Comparison of ENCODE assay signal across 19 cellular contexts in genomic region chr1:176102243-176102642, GRCh38.
A peak's percentile ranks its signal among the peaks of the same experiment; 100 is the strongest.
DNase-seq lines count a peak whose midpoint lies in the region; FAIRE-seq and TF ChIP-seq lines count a peak whose summit lies in the region.
"Had no signal": no experiment of that assay in that cellular context is flagged by ENCODE, and none has a peak within 500 bp of the region (broad histone marks: within the 10 kb centered on the region; RNA-seq: fewer than 3 reads in every experiment).

No MANE protein-coding gene starts in this region.

- H3K27me3 ChIP-seq in small intestine (ENCODE audit: control insufficient read depth in 2 of 2, insufficient read depth in 2 of 2, low read length in 2 of 2): no peaks in the 10 kb centered on the region
- H3K27me3 ChIP-seq: BLaER1 treated with 17β-estradiol and CSF1 and Interleukin-3, amounts not matched to agents 10 nM and 100 nM; left lung; upper lobe of left lung had no signal

- CTCF ChIA-PET in HEK293 (lab: Yijun Ruan, JAX): no interaction called here

- H3K27ac ChIP-seq in HEK293 (ENCODE audit: extremely low read depth, low read depth, low read length): no peak overlapping the region
- no peak overlapping the region for H3K27ac ChIP-seq in small intestine (ENCODE audit: low read depth in 1 of 2, low read length in 1 of 2)
- H3K27ac ChIP-seq: BLaER1 treated with 17β-estradiol and CSF1 and Interleukin-3, amounts not matched to agents 10 nM and 100 nM; KMS-11; left lung; upper lobe of left lung had no signal

- no peaks in the 10 kb centered on the region for H3K9me3 ChIP-seq in HEK293 (ENCODE audit: control insufficient read depth, insufficient read depth, low read depth, low read length)
- peaks cover 2% of the 10 kb centered on the region for H3K9me3 ChIP-seq in small intestine (ENCODE audit: control insufficient read depth, low read depth)
- H3K9me3 ChIP-seq: BLaER1 treated with 17β-estradiol and CSF1 and Interleukin-3, amounts not matched to agents 10 nM and 100 nM had no signal

- no peak for TF ChIP-seq CTCF in HEK293 (tag by site-specific recombination; IDR thresholded peaks at IDR 0.05)
- no peak for TF ChIP-seq CTCF in GM13976 (IDR thresholded peaks at IDR 0.05; ENCODE audit: borderline replicate concordance, control extremely low read depth, extremely low read depth, insufficient read depth, missing control alignments)

- no peaks in the 10 kb centered on the region for H3K4me1 ChIP-seq in HEK293 (ENCODE audit: control insufficient read depth, insufficient read depth, low read length)
- no peaks in the 10 kb centered on the region for H3K4me1 ChIP-seq in small intestine (ENCODE audit: control insufficient read depth in 2 of 2, insufficient read depth in 1 of 2, low read depth in 1 of 2, low read length in 1 of 2)
- H3K4me1 ChIP-seq: left lung had no signal

- DNase-seq in AG20443 (ENCODE audit: low spot score) (peak; percentile 22), amniotic epithelial cell (ENCODE audit: low read depth) (peak; percentile 35), iPS-NIHi11 (ENCODE audit: low spot score) (peak; percentile 4), GM13976 (ENCODE audit: low spot score) (no peak), small intestine (no peak), RPMI8226 (no peak)
- DNase-seq in stimulated activated CD4-positive, alpha-beta T cell treated with anti-CD3 and anti-CD28 coated beads, Interleukin-2, amount 100 ng/mL, for 24 hours: no peak
- DNase-seq: activated CD4-positive, alpha-beta memory T cell treated with anti-CD3 and anti-CD28 coated beads, Interleukin-2, amount 10 ng/mL, durations not matched to agents 7 days and 5 days; activated effector memory CD4-positive, alpha-beta T cell treated with Interleukin-2 at 50 U/mL for 16 hours; central memory CD4-positive, alpha-beta T cell; left lung; naive thymus-derived CD4-positive, alpha-beta T cell; NCI-H2029 treated with DMSO at 0.1 percent for 48 hours; NCI-H748 treated with DMSO at 0.1 percent for 48 hours; T1000; upper lobe of left lung had no signal

- in situ Hi-C loops in GM13976 (cut with MboI; ENCODE audit: low sequenced_read_pairs, unreplicated experiment): no loop called here

- WGBS in small intestine, 3 donors: 92 to 99% (median 94%) methylated on average over 4 of the region's 4 CpGs

- peaks cover 3 to 12% of the 10 kb centered on the region in 2 experiments; a peak in 2 of 3 replicates for H3K36me3 ChIP-seq in HEK293 (ENCODE audit: control insufficient read depth in 2 of 2, insufficient read depth in 1 of 2, low read length in 2 of 2)
- peaks cover 7 to 19% of the 10 kb centered on the region in 2 donors for H3K36me3 ChIP-seq in small intestine (ENCODE audit: control insufficient read depth in 2 of 2, insufficient read depth in 2 of 2, low read length in 2 of 2)

- no peak for FAIRE-seq in small intestine (lab: Jason Lieb, UNC)

- POLR2A ChIA-PET in HEK293 (lab: Yijun Ruan, JAX): no interaction called here

- H3K4me3 ChIP-seq in HEK293 (ENCODE audit: low read depth, low read length) (no peak overlapping the region), small intestine (ENCODE audit: low read depth in 1 of 2, low read length in 2 of 2) (no peak overlapping the region)
- H3K4me3 ChIP-seq: BLaER1 treated with 17β-estradiol and CSF1 and Interleukin-3, amounts not matched to agents 10 nM and 100 nM; left lung; upper lobe of left lung had no signal

TF ChIP-seq in HEK293, 187 proteins besides CTCF, POLR2A, EP300 and RAD21:
- TF ChIP-seq ZNF514 (tag by site-specific recombination; IDR thresholded peaks at IDR 0.05) (no peak), REST (tag by site-specific recombination; IDR thresholded peaks at IDR 0.05) (peak; percentile 87), ZNF843 (tag by site-specific recombination; IDR thresholded peaks at IDR 0.05) (no peak), ZNF76 (tag by site-specific recombination; IDR thresholded peaks at IDR 0.05; ENCODE audit: borderline replicate concordance, low read depth) (no peak)

Comparison
In these comparisons a context has a peak if more than half of its experiments do, and no peak if none do; other contexts are left out.
1. DNase-seq: peak in AG20443 (single experiment), amniotic epithelial cell (single experiment) and iPS-NIHi11 (single experiment); none in stimulated activated CD4-positive, alpha-beta T cell treated with anti-CD3 and anti-CD28 coated beads, Interleukin-2, amount 100 ng/mL, for 24 hours (0 of 2), GM13976 (single experiment), small intestine (single experiment) and RPMI8226 (single experiment).